ENCODE assay signal across 14 cellular contexts in the genomic region with DNA sequence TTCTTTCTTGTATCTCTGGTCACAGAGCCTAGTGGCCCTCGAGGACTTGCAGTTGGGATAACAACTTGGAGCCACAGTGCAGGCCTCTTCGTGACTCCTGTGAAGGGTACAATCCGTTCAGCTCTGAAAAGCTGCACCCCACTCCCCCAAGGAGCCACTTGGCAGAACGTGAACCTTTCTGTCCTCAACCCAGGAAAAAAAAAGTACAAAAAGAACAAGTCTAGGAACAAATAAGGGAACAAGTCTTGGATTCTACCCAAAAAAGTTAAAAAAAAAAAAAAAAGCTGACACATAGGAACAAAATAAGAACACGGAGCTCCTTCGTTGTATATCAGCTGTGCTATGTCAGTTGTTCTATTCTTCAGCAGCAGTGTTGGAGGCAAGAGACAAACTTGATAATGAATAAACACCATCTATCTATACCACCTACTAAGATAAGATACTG.
A peak's percentile ranks its signal among the peaks of the same experiment; 100 is the strongest.
DNase-seq lines count a peak whose midpoint lies in the region; ATAC-seq, FAIRE-seq and TF ChIP-seq lines count a peak whose summit lies in the region.
"Had no signal": no experiment of that assay in that cellular context is flagged by ENCODE, and none has a peak within 500 bp of the region (broad histone marks: within the 10 kb centered on the region; RNA-seq: fewer than 3 reads in every experiment).

No MANE protein-coding gene starts in this region.

- WGBS in K562 (ENCODE audit: insufficient coverage, low coverage, missing lambda C conversion rate): 79% methylated on average over 6 of the region's 6 CpGs

- in situ Hi-C loops in K562 (cut with MboI): no loop called here

- intact Hi-C loops in CD8-positive, alpha-beta T cell (cut with DNase I, micrococcal nuclease): no loop called here
- intact Hi-C loops in K562 (cut with micrococcal nuclease): no loop called here
- intact Hi-C loops in sciatic nerve (cut with DNase I): no loop called here

- FAIRE-seq in K562 (lab: Jason Lieb, UNC): no peak
- FAIRE-seq: bronchial epithelial cell had no signal

- H3K27me3 Mint-ChIP-seq in CD8-positive, alpha-beta T cell (ENCODE audit: low read depth): no peaks in the 10 kb centered on the region
- H3K27me3 Mint-ChIP-seq: CD4-positive, CD25-positive, alpha-beta regulatory T cell had no signal

- H3K4me1 Mint-ChIP-seq in CD8-positive, alpha-beta T cell (ENCODE audit: low read depth): peaks cover 92% of the 10 kb centered on the region

- no peaks in the 10 kb centered on the region for H3K9me1 ChIP-seq in K562 (ENCODE audit: control insufficient read depth, insufficient read depth, low read length)

- H4K20me1 ChIP-seq in K562 (replicated peaks; ENCODE audit: control insufficient read depth, insufficient read depth, low read length): no peaks in the 10 kb centered on the region

- no peak for TF ChIP-seq CTCF in CD8-positive, alpha-beta T cell (IDR thresholded peaks at IDR 0.05)
- no peak for TF ChIP-seq CTCF in K562 (IDR thresholded peaks at IDR 0.05 in 2 of 3, conservative IDR thresholded peaks at IDR 0.05 in 1 of 3; ENCODE audit: insufficient read depth in 2 of 3, low read depth in 1 of 3, low read length in 3 of 3)

- CTCF ChIA-PET in CD8-positive, alpha-beta T cell (lab: Charles Lee): interaction anchor here (0.9 to 33.2 kb wide), 9 partner anchors 9 to 147 kb away, joined by 3 to 762 read pairs (median 4); partner anchors contain the start of gene ARMC12
- CTCF ChIA-PET in K562 (lab: Yijun Ruan, JAX; ENCODE audit: low intra/inter-chr PET ratio): no interaction called here

- no peak overlapping the region for H3K4me2 ChIP-seq in K562 (ENCODE audit: insufficient read depth, low read length)

- no peaks in the 10 kb centered on the region for H3K9me3 Mint-ChIP-seq in CD8-positive, alpha-beta T cell
- H3K9me3 Mint-ChIP-seq: CD4-positive, CD25-positive, alpha-beta regulatory T cell had no signal

- BruUV-seq in K562 (replicated peaks; lab: Mats Ljungman, UMichigan): no TSS peak

- H3K4me1 ChIP-seq in CD8-positive, alpha-beta T cell (ENCODE audit: insufficient read depth, low read length): peaks cover 86% of the 10 kb centered on the region
- no peaks in the 10 kb centered on the region for H3K4me1 ChIP-seq in K562 (replicated peaks in 1 of 2; ENCODE audit: control insufficient read depth in 2 of 2, insufficient read depth in 2 of 2, low read length in 2 of 2)

- no peak for TF ChIP-seq POLR2A in K562 (conservative IDR thresholded peaks at IDR 0.05)

- peak overlapping the region; percentile 94 for H3K27ac Mint-ChIP-seq in CD8-positive, alpha-beta T cell

- no peak overlapping the region for H3K4me3 Mint-ChIP-seq in CD8-positive, alpha-beta T cell
- H3K4me3 Mint-ChIP-seq: CD4-positive, CD25-positive, alpha-beta regulatory T cell had no signal

- POLR2A ChIA-PET in CD8-positive, alpha-beta T cell (lab: Charles Lee): interaction anchor here (0.6 to 7.0 kb wide), 11 partner anchors 11 to 148 kb away, joined by 3 to 81 read pairs (median 5); partner anchors contain the start of gene ARMC12
- POLR2A ChIA-PET in K562 (lab: Yijun Ruan, JAX): interaction anchor here (0.7 to 1.7 kb wide), 6 partner anchors 8 to 307 kb away, joined by 3 to 6 read pairs (median 4); no protein-coding TSS in a partner anchor

- no peak overlapping the region for H3K4me3 ChIP-seq in CD8-positive, alpha-beta T cell (ENCODE audit: low read depth, low read length)
- no peak overlapping the region for H3K4me3 ChIP-seq in K562

- no peaks in the 10 kb centered on the region for H3K9me3 ChIP-seq in CD8-positive, alpha-beta T cell (ENCODE audit: low read length)
- no peaks in the 10 kb centered on the region for H3K9me3 ChIP-seq in K562 (replicated peaks; ENCODE audit: control insufficient read depth, insufficient read depth, low read depth, low read length)

- H2AFZ ChIP-seq in K562 (ENCODE audit: low read depth, low read length): no peak overlapping the region

- H3K79me2 ChIP-seq in K562 (ENCODE audit: control insufficient read depth, insufficient read depth, low read length): no peaks in the 10 kb centered on the region

- no peak for DNase-seq in CD8-positive, alpha-beta T cell
- DNase-seq in K562 (ENCODE audit: extremely low read depth in 1 of 4, low spot score in 3 of 4) (no peak), inferior parietal cortex (ENCODE audit: extremely low spot score) (peak; percentile 74), sciatic nerve (ENCODE audit: low spot score) (no peak), NCI-H2196 (lab: John Stamatoyannopoulos, UW; ENCODE audit: unreplicated experiment) (no peak), NCI-H187 treated with DMSO at 0.1 percent for 48 hours (lab: John Stamatoyannopoulos, UW) (no peak)
- DNase-seq: CD4-positive, CD25-positive, alpha-beta regulatory T cell; MV-4-11; NK-92 treated with Interleukin-12 subunit alpha and Interleukin-12 subunit beta, amount 100 ng/mL, for 24 hours; retina; WERI-Rb-1 had no signal

- peaks cover 39% of the 10 kb centered on the region for H3K36me3 ChIP-seq in CD8-positive, alpha-beta T cell (ENCODE audit: insufficient read depth, low read length)
- H3K36me3 ChIP-seq in K562 (ENCODE audit: control insufficient read depth, insufficient read depth, low read length): peaks cover 89% of the 10 kb centered on the region

- H3K9ac ChIP-seq in K562 (ENCODE audit: insufficient read depth in 1 of 2, low read depth in 2 of 2, low read length in 2 of 2): no peak overlapping the region

- no peak for TF ChIP-seq RAD21 in K562 (CRISPR knock-in tag; conservative IDR thresholded peaks at IDR 0.05 in 1 of 2, IDR thresholded peaks at IDR 0.05 in 1 of 2)

- peaks cover 91% of the 10 kb centered on the region for H3K36me3 Mint-ChIP-seq in CD8-positive, alpha-beta T cell

- no peaks in the 10 kb centered on the region for H3K27me3 ChIP-seq in CD8-positive, alpha-beta T cell (ENCODE audit: insufficient read depth, low read length)
- no peaks in the 10 kb centered on the region for H3K27me3 ChIP-seq in K562 (ENCODE audit: control insufficient read depth in 2 of 2, insufficient read depth in 2 of 2, low read length in 2 of 2)

- TF ChIP-seq EP300 in K562 (IDR thresholded peaks at IDR 0.05; ENCODE audit: low read length): no peak

- no peak overlapping the region for H3K27ac ChIP-seq in CD8-positive, alpha-beta T cell (ENCODE audit: low read depth, low read length)
- no peak overlapping the region for H3K27ac ChIP-seq in K562 (ENCODE audit: extremely low read depth, low read depth, low read length)
- H3K27ac ChIP-seq: WERI-Rb-1 had no signal

- no peak for ATAC-seq in CD8-positive, alpha-beta T cell
- ATAC-seq in K562: no peak
- peak; percentile 94 for ATAC-seq in sciatic nerve
- no peak for ATAC-seq in HG02759 (IDR thresholded peaks at IDR 0.05; ENCODE audit: unreplicated experiment)
- no peak for ATAC-seq in HG03135 (IDR thresholded peaks at IDR 0.05; ENCODE audit: unreplicated experiment)

TF ChIP-seq in K562, 482 proteins besides CTCF, POLR2A, EP300 and RAD21:
- no peak for TF ChIP-seq NR1H2 (CRISPR knock-in tag; IDR thresholded peaks at IDR 0.05)
- peak; percentile 22; the same call in 1 of the 2 replicates for TF ChIP-seq ZNF316 (IDR thresholded peaks at IDR 0.05)
- no peak for TF ChIP-seq MEIS2 (IDR thresholded peaks at IDR 0.05; ENCODE audit: partially characterized antibody)
